Comparison of ENCODE assay signal across 9 cellular contexts in genomic region chr2:85504434-85505261, GRCh38. TPM values are rescaled to one million over a fixed set of nuclear protein-coding genes. Genes with fewer than 3 reads are reported as not detected.
DNase-seq lines count a peak whose midpoint lies in the region; ATAC-seq and TF ChIP-seq lines count a peak whose summit lies in the region.
"Had no signal": no experiment of that assay in that cellular context is flagged by ENCODE, and none has a peak within 500 bp of the region (broad histone marks: within the 10 kb centered on the region; RNA-seq: fewer than 3 reads in every experiment).

No MANE protein-coding gene starts in this region.

- H3K36me3 ChIP-seq in osteoblast (ENCODE audit: insufficient read depth, low read length) (no peaks in the 10 kb centered on the region), Karpas-422 (ENCODE audit: insufficient read depth, low read length) (no peaks in the 10 kb centered on the region)
- H3K36me3 ChIP-seq: cardiac muscle cell had no signal

- H3K4me3 ChIP-seq in osteoblast (ENCODE audit: insufficient read depth, low read length): no peak overlapping the region
- no peak overlapping the region for H3K4me3 ChIP-seq in Karpas-422 (ENCODE audit: low read length)
- H3K4me3 ChIP-seq: cardiac muscle cell had no signal

- H3K79me2 ChIP-seq in osteoblast (ENCODE audit: insufficient read depth, low read length): no peaks in the 10 kb centered on the region
- no peaks in the 10 kb centered on the region for H3K79me2 ChIP-seq in Karpas-422 (ENCODE audit: low read length)

- no peaks in the 10 kb centered on the region for H3K9me2 ChIP-seq in Karpas-422 (replicated peaks; ENCODE audit: insufficient read depth, low read length)

- H3K4me1 ChIP-seq in osteoblast (ENCODE audit: insufficient read depth, low read length) (peaks cover 46% of the 10 kb centered on the region), Karpas-422 (ENCODE audit: low read length) (no peaks in the 10 kb centered on the region)

- H3K27me3 ChIP-seq in osteoblast (ENCODE audit: insufficient read depth, low read length): no peaks in the 10 kb centered on the region
- no peaks in the 10 kb centered on the region for H3K27me3 ChIP-seq in Karpas-422 (ENCODE audit: low read length)
- H3K27me3 ChIP-seq: cardiac muscle cell had no signal

- H3K4me2 ChIP-seq in osteoblast (ENCODE audit: insufficient read depth, low read length) (peak overlapping the region; percentile 35), Karpas-422 (ENCODE audit: low read depth, low read length, poor library complexity, severe bottlenecking) (no peak overlapping the region)

- no peak overlapping the region for H3K9ac ChIP-seq in Karpas-422 (ENCODE audit: low read length)

- no peak for TF ChIP-seq CTCF in osteoblast (IDR thresholded peaks at IDR 0.05; ENCODE audit: extremely low read depth, low read depth, low read length)

- H3K27ac ChIP-seq in osteoblast (ENCODE audit: low read depth, low read length): peak overlapping the region; percentile 79
- no peak overlapping the region for H3K27ac ChIP-seq in Karpas-422 (ENCODE audit: low read length)
- H3K27ac ChIP-seq: cardiac muscle cell had no signal

- H4K20me1 ChIP-seq in osteoblast (ENCODE audit: insufficient read depth, low read length): no peaks in the 10 kb centered on the region
- H4K20me1 ChIP-seq in Karpas-422 (ENCODE audit: insufficient read depth, low read depth, low read length): no peaks in the 10 kb centered on the region

- ATAC-seq in GM21367 (IDR thresholded peaks at IDR 0.05; ENCODE audit: unreplicated experiment): no peak
- ATAC-seq in GM18873 (IDR thresholded peaks at IDR 0.05; ENCODE audit: low FRiP score, unreplicated experiment): no peak

- H3K9me3 ChIP-seq in osteoblast (ENCODE audit: low read depth, low read length) (no peaks in the 10 kb centered on the region), Karpas-422 (ENCODE audit: low read length) (no peaks in the 10 kb centered on the region)

- DNase-seq in DMS79 (lab: John Stamatoyannopoulos, UW) (peak; percentile 85), NCI-H2227 (lab: John Stamatoyannopoulos, UW; ENCODE audit: unreplicated experiment) (peak; percentile 50), dedifferentiated amniotic fluid mesenchymal stem cell (ENCODE audit: extremely low spot score) (peak; percentile 83), osteoblast (ENCODE audit: insufficient read length, low spot score, missing footprints) (peak; percentile 90), Karpas-422 (no peak)
- DNase-seq in activated CD4-positive, alpha-beta T cell treated with anti-CD3 and anti-CD28 coated beads for 1 hour: no peak

- H2AFZ ChIP-seq in osteoblast (ENCODE audit: low read length): no peak overlapping the region
- H2AFZ ChIP-seq in Karpas-422 (ENCODE audit: low read length): no peak overlapping the region

RNA-seq across cellular contexts. Expression of gene MAT2A, which starts 34.3 kb away (rescaled TPM):
- 124 and 142 TPM in 2 replicates for total RNA-seq in osteoblast
- total RNA-seq in Karpas-422 (2014; rRNA removed; shearing (Covaris generic); ENCODE audit: low replicate concordance): 324 and 544 TPM in 2 replicates

RNA-seq across cellular contexts. Expression of gene GGCX, which starts 56.6 kb away (rescaled TPM):
- 40.9 and 52.5 TPM in 2 replicates for total RNA-seq in osteoblast
- 31.6 and 47.0 TPM in 2 replicates for total RNA-seq in Karpas-422 (2014; rRNA removed; shearing (Covaris generic); ENCODE audit: low replicate concordance)

Comparison
In these comparisons a context has a peak if more than half of its experiments do, and no peak if none do; other contexts are left out.
1. DNase-seq: peak in DMS79 (single experiment), NCI-H2227 (single experiment), dedifferentiated amniotic fluid mesenchymal stem cell (single experiment) and osteoblast (single experiment); none in activated CD4-positive, alpha-beta T cell treated with anti-CD3 and anti-CD28 coated beads for 1 hour (single experiment) and Karpas-422 (single experiment).